ENCODE assay signal across 14 cellular contexts in genomic region chr10:110915035-110915434, GRCh38.
"Had no signal": no experiment of that assay in that cellular context is flagged by ENCODE, and none has a peak within 500 bp of the region (broad histone marks: within the 10 kb centered on the region; RNA-seq: fewer than 3 reads in every experiment).

No MANE protein-coding gene starts in this region.

- ATAC-seq: left lung had no signal

- DNase-seq: activated CD4-positive, alpha-beta T cell treated with anti-CD3 and anti-CD28 coated beads, Interleukin-2, amount 50 U/mL, for 4 hours; activated CD4-positive, CD25-positive, alpha-beta regulatory T cell treated with anti-CD3 and anti-CD28 coated beads, Interleukin-2, amount 50 U/mL, for 72 hours; activated effector memory CD4-positive, alpha-beta T cell treated with Interleukin-2 at 50 U/mL for 16 hours; activated T-cell treated with anti-CD3 and anti-CD28 coated beads, Interleukin-2, amount 50 U/mL, for 24 hours; aorta; esophagus squamous epithelium; left lung; mesendoderm; ovary; stimulated activated CD4-positive, alpha-beta T cell treated with anti-CD3 and anti-CD28 coated beads, Interleukin-15, amount 100 ng/mL, for 24 hours; stimulated activated CD4-positive, alpha-beta T cell treated with anti-CD3 and anti-CD28 coated beads, Interleukin-4, amount 100 ng/mL, for 24 hours; T-helper 2 cell had no signal

- H3K27ac Mint-ChIP-seq: activated naive CD8-positive, alpha-beta T cell had no signal

- H3K4me3 Mint-ChIP-seq: activated naive CD8-positive, alpha-beta T cell; activated T-cell treated with anti-CD3 and anti-CD28 coated beads, Interleukin-2, amount 50 U/mL, for 24 hours had no signal

- H3K9me3 ChIP-seq: esophagus squamous epithelium, left lung, ovary had no signal

- H3K9me3 Mint-ChIP-seq: activated T-cell treated with anti-CD3 and anti-CD28 coated beads, Interleukin-2, amount 50 U/mL, for 24 hours had no signal

- H3K27me3 Mint-ChIP-seq: activated naive CD8-positive, alpha-beta T cell; activated T-cell treated with anti-CD3 and anti-CD28 coated beads, Interleukin-2, amount 50 U/mL, for 24 hours had no signal

- H3K27ac ChIP-seq: esophagus squamous epithelium, left lung, ovary had no signal

- FAIRE-seq: bronchial epithelial cell had no signal

- H3K36me3 ChIP-seq: esophagus squamous epithelium, left lung, ovary had no signal

- H3K4me3 ChIP-seq: esophagus squamous epithelium, left lung, ovary had no signal
